Comparison of ENCODE assay signal across 7 cellular contexts in genomic region chr17:13688716-13689115, GRCh38.
"Had no signal": no experiment of that assay in that cellular context is flagged by ENCODE, and none has a peak within 500 bp of the region (broad histone marks: within the 10 kb centered on the region; RNA-seq: fewer than 3 reads in every experiment).

No MANE protein-coding gene starts in this region.

- H3K4me3 Mint-ChIP-seq: IgD-negative memory B cell had no signal

- H3K27me3 Mint-ChIP-seq: IgD-negative memory B cell had no signal

- DNase-seq: GOT3, H7, HCEC 1CT, KBM-7 had no signal

- H3K27ac Mint-ChIP-seq: IgD-negative memory B cell had no signal

- ATAC-seq: HepG2 had no signal

- H3K36me3 Mint-ChIP-seq: IgD-negative memory B cell had no signal

- H3K4me1 Mint-ChIP-seq: IgD-negative memory B cell had no signal

- H3K27ac ChIP-seq: HL-60 had no signal
